ENCODE assay signal across 13 cellular contexts in the genomic region with DNA sequence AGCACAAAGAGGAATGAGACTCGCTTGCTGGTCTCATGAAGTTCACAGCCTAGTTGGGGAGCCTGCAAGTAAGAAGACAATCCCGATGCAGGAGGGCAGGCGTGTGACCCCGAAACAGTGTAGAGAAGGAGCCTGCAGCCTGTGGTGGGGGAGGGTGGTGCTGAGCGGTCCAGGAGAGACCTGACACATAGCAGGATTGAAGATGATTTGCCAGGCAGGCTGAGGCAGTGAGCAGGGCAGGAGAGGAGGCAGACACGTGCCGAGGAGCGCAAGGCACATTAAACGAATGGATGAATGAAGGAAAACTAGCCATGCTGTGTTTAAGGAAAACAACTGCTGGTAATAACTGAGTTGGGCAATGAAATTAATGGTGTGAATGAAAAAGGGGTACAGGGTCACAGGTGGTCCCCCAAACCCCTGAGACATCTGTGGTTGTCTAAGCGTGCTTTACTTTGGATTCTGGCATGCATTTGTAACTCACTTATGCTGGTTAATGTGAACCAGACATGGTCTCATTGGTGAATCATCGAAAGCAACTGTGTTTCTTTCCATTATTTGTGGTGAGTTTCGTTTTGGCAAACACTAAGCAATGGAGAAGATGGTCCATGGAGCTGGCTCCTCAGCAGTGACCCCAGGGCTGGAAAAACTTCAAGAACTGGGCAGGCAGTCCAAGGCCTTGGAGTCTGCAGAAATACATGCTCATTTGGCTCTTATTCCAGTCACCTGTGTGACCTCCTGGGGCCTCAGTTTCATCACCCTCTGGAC.
DNase-seq lines count a peak whose midpoint lies in the region; ATAC-seq and TF ChIP-seq lines count a peak whose summit lies in the region.
"Had no signal": no experiment of that assay in that cellular context is flagged by ENCODE, and none has a peak within 500 bp of the region (broad histone marks: within the 10 kb centered on the region; RNA-seq: fewer than 3 reads in every experiment).

No MANE protein-coding gene starts in this region.

- H3K36me3 Mint-ChIP-seq in chondrocyte (ENCODE audit: low read depth) (no peaks in the 10 kb centered on the region), nephron (ENCODE audit: low read depth) (peaks cover 8% of the 10 kb centered on the region)

- no peak for TF ChIP-seq CTCF in chondrocyte (IDR thresholded peaks at IDR 0.05)
- no peak for TF ChIP-seq CTCF in nephron (IDR thresholded peaks at IDR 0.05; ENCODE audit: unreplicated experiment in 3 of 3)

- peak; percentile 88 for DNase-seq in AG20443 (ENCODE audit: low spot score)
- peak; percentile 65 for DNase-seq in M059J (ENCODE audit: low read depth)
- no peak for DNase-seq in chondrocyte (ENCODE audit: low spot score)
- DNase-seq in NCI-H748 (lab: John Stamatoyannopoulos, UW; ENCODE audit: unreplicated experiment): no peak
- no peak for DNase-seq in cerebellar nuclear complex (lab: John Stamatoyannopoulos, UW)
- DNase-seq: activated CD8-positive, alpha-beta T cell treated with anti-CD3 and anti-CD28 coated beads for 36 hours; effector memory CD8-positive, alpha-beta T cell; NCI-H2107 had no signal

- H3K27ac Mint-ChIP-seq in chondrocyte (ENCODE audit: unreplicated experiment): peak overlapping the region; percentile 91
- peak overlapping the region; percentile 3 to 74 (median 57) for H3K27ac Mint-ChIP-seq in nephron
- H3K27ac Mint-ChIP-seq: activated CD8-positive, alpha-beta T cell treated with anti-CD3 and anti-CD28 coated beads for 36 hours; activated naive CD4-positive, alpha-beta T cell treated with anti-CD3 and anti-CD28 coated beads, Interleukin-2, amount 50 U/mL, for 72 hours; effector memory CD8-positive, alpha-beta T cell had no signal

- H3K27me3 Mint-ChIP-seq in chondrocyte (ENCODE audit: low read depth) (no peaks in the 10 kb centered on the region), nephron (ENCODE audit: low read depth) (peaks cover 8% of the 10 kb centered on the region)

- H3K4me1 Mint-ChIP-seq in chondrocyte (ENCODE audit: low read depth) (peaks cover 36% of the 10 kb centered on the region), nephron (peaks cover 31% of the 10 kb centered on the region)

- H3K4me3 Mint-ChIP-seq in chondrocyte (ENCODE audit: unreplicated experiment) (peak overlapping the region; percentile 16), nephron (peak overlapping the region; percentile 78 to 83 (median 80))
- H3K4me3 Mint-ChIP-seq: activated CD8-positive, alpha-beta T cell treated with anti-CD3 and anti-CD28 coated beads for 36 hours had no signal

- ATAC-seq in HG03025 (IDR thresholded peaks at IDR 0.05; ENCODE audit: low FRiP score, unreplicated experiment) (no peak), GM19035 (IDR thresholded peaks at IDR 0.05; ENCODE audit: unreplicated experiment) (no peak)
- ATAC-seq: activated CD8-positive, alpha-beta T cell treated with anti-CD3 and anti-CD28 coated beads for 36 hours; effector memory CD8-positive, alpha-beta T cell; K562 had no signal

- H3K9me3 Mint-ChIP-seq in chondrocyte (ENCODE audit: low read depth) (no peaks in the 10 kb centered on the region), nephron (peaks cover 6% of the 10 kb centered on the region)
- H3K9me3 Mint-ChIP-seq: activated CD8-positive, alpha-beta T cell treated with anti-CD3 and anti-CD28 coated beads for 36 hours; activated naive CD4-positive, alpha-beta T cell treated with anti-CD3 and anti-CD28 coated beads, Interleukin-2, amount 50 U/mL, for 72 hours; effector memory CD8-positive, alpha-beta T cell had no signal

Comparison
In these comparisons a context has a peak if more than half of its experiments do, and no peak if none do; other contexts are left out.
1. DNase-seq: peak in AG20443 (single experiment) and M059J (single experiment); none in chondrocyte (single experiment), NCI-H748 (single experiment) and cerebellar nuclear complex (0 of 2).